In the genomic region with DNA sequence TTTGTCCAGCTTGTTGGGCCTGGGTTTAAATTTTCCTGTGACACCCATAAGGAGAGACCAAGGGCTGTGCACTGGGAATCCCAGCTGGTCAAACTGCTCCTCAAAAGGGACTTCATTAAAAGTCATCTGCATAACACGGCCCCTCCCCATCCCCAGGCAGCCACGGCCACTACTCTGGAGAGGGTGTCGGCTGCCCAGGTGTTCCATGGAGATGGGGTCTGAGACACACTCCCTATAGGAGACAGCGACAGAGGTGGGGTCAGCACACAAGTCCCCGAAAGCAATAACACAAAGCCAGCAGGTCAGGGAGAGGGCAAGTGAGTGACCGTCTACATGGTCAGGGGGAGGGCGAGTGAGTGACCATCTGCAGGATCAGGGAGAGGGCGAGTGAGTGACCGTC, we compare ENCODE assay signal across 25 cellular contexts.
"Had no signal": no experiment of that assay in that cellular context is flagged by ENCODE, and none has a peak within 500 bp of the region (broad histone marks: within the 10 kb centered on the region; RNA-seq: fewer than 3 reads in every experiment).

No MANE protein-coding gene starts in this region.

- H3K4me3 Mint-ChIP-seq: activated CD4-positive, alpha-beta T cell treated with anti-CD3 and anti-CD28 coated beads for 36 hours; activated T-cell treated with anti-CD3 and anti-CD28 coated beads, Interleukin-2, amount 50 U/mL, for 72 hours; T-cell had no signal

- H3K27ac Mint-ChIP-seq: activated CD4-positive, alpha-beta T cell treated with anti-CD3 and anti-CD28 coated beads for 36 hours; activated T-cell treated with anti-CD3 and anti-CD28 coated beads, Interleukin-2, amount 50 U/mL, for 72 hours; T-cell had no signal

- H3K4me1 ChIP-seq: esophagus squamous epithelium, heart right ventricle, left lung, parathyroid adenoma, right atrium auricular region, suprapubic skin, tibial artery had no signal

- H3K4me3 ChIP-seq: esophagus squamous epithelium, heart right ventricle, left lung, lung, right atrium auricular region, suprapubic skin, tibial artery had no signal

- H3K9me3 Mint-ChIP-seq: activated naive CD4-positive, alpha-beta T cell treated with anti-CD3 and anti-CD28 coated beads, Interleukin-2, amount 50 U/mL, for 72 hours; activated T-cell treated with anti-CD3 and anti-CD28 coated beads, Interleukin-2, amount 50 U/mL, for 72 hours; T-cell had no signal

- H3K27ac ChIP-seq: epithelial cell of prostate, esophagus squamous epithelium, heart right ventricle, left lung, parathyroid adenoma, right atrium auricular region, suprapubic skin, tibial artery had no signal

- DNase-seq: activated CD4-positive, alpha-beta T cell treated with anti-CD3 and anti-CD28 coated beads for 36 hours; activated CD4-positive, alpha-beta T cell treated with anti-CD3 and anti-CD28 coated beads, Interleukin-2, amount 50 U/mL, for 4 hours; activated CD4-positive, CD25-positive, alpha-beta regulatory T cell; activated naive CD4-positive, alpha-beta T cell; activated T-cell treated with anti-CD3 and anti-CD28 coated beads for 4 hours; activated T-cell treated with anti-CD3 and anti-CD28 coated beads, Interleukin-2, amount 50 U/mL, for 72 hours; dermis blood vessel endothelial cell; effector CD4-positive, alpha-beta T cell; esophagus squamous epithelium; foreskin melanocyte; heart right ventricle; left lung; mesendoderm; occipital lobe; stimulated activated CD4-positive, alpha-beta T cell treated with anti-CD3 and anti-CD28 coated beads, Interleukin-15, amount 100 ng/mL, for 24 hours; stimulated activated CD4-positive, alpha-beta T cell treated with anti-CD3 and anti-CD28 coated beads, Interleukin-2, amount 100 ng/mL, for 24 hours; stimulated activated naive CD4-positive, alpha-beta T cell; T-cell; tibial artery had no signal

- H3K4me1 Mint-ChIP-seq: activated CD4-positive, alpha-beta T cell treated with anti-CD3 and anti-CD28 coated beads for 36 hours; T-cell had no signal

- H3K36me3 Mint-ChIP-seq: activated naive CD4-positive, alpha-beta T cell treated with anti-CD3 and anti-CD28 coated beads, Interleukin-2, amount 50 U/mL, for 72 hours; T-cell had no signal

- ATAC-seq: activated CD4-positive, alpha-beta T cell treated with anti-CD3 and anti-CD28 coated beads for 36 hours; activated naive CD4-positive, alpha-beta T cell treated with anti-CD3 and anti-CD28 coated beads, Interleukin-2, amount 50 U/mL, for 72 hours; activated T-cell treated with anti-CD3 and anti-CD28 coated beads, Interleukin-2, amount 50 U/mL, for 72 hours; heart right ventricle; left lung; T-cell had no signal

- H3K9me3 ChIP-seq: esophagus squamous epithelium, heart right ventricle, left lung, right atrium auricular region, suprapubic skin, tibial artery had no signal

- H3K27me3 ChIP-seq: right atrium auricular region had no signal

- H3K36me3 ChIP-seq: esophagus squamous epithelium, heart right ventricle, left lung, right atrium auricular region, suprapubic skin, tibial artery had no signal
